8 cellular contexts compared by ENCODE assay signal in the genomic region with DNA sequence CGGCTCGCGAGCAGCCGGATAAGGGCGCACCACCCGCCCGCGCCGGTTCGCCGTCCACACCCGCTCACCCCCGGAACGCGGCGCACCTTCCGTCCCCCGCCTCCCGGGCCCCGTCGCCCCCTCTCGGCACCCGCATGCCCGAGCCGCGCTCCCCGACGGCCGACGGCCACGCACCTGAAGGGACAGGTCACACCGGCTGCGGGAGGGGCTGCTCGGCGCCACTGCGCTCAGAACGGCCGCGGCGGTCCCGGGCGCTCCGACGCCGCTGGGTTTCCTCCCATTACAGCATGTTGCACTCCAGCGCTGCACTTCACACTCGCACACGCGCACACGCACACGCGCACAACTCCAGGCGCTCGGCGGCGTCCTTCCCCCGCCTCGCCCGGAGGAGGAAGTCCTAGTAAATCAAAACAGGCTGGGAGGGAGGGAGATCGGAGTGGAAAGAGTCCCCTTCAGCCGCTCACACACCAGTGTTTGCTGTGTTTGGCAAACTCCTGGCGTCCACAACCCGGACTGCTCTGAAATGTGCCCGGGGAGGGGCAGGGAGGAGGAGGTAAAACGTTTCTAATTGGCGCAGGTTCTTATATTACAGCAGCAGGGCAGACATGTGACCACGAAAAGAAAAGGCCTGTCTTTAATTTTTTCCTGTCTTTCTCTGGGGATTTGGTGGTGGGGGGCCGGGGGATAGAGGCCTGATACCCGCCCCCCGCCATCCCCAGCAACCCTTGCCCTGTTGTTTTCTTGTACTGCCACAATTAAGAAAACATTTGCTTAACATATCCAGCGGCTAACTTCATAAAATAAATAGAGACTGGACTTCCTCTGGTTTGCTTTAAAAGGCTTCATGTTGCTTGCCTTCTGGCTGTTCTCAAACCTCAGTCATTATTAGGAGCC.
DNase-seq lines count a peak whose midpoint lies in the region; TF ChIP-seq lines count a peak whose summit lies in the region.

No MANE protein-coding gene starts in this region.

- H3K4me1 ChIP-seq in SJCRH30 (peaks cover 5% of the 10 kb centered on the region), neuronal stem cell (ENCODE audit: control insufficient read depth in 2 of 2, insufficient read depth in 1 of 2, low read depth in 1 of 2, low read length in 2 of 2) (peaks cover 0 to 9% of the 10 kb centered on the region in 2 donors), thyroid gland (peaks cover 20 to 31% of the 10 kb centered on the region in 2 donors)

- peak overlapping the region; percentile 84 for H3K18ac ChIP-seq in neuronal stem cell (ENCODE audit: low read length)

- TF ChIP-seq POLR2A in thyroid gland (IDR thresholded peaks at IDR 0.05), result peak; percentile 81 to 91

- DNase-seq in AML-193 (lab: John Stamatoyannopoulos, UW) (peak; percentile 67 to 70), GM19238 (ENCODE audit: insufficient read length, low spot score) (peak; percentile 30), HuH-7 (ENCODE audit: low spot score) (peak; percentile 73), SJCRH30 (peak; percentile 45 to 65), germinal center (ENCODE audit: low spot score) (peak; percentile 72), neuronal stem cell (ENCODE audit: low spot score) (peak; percentile 46), thyroid gland (peak; percentile 87 to 88)

- no peak overlapping the region for H2AK5ac ChIP-seq in neuronal stem cell (ENCODE audit: low read depth, low read length)

- peak overlapping the region; percentile 98 for H2AFZ ChIP-seq in neuronal stem cell (ENCODE audit: low read length)

- no peak overlapping the region for H4K8ac ChIP-seq in neuronal stem cell (ENCODE audit: low read depth, low read length)

- no peak overlapping the region for H2BK5ac ChIP-seq in neuronal stem cell (ENCODE audit: low read length)

- no peaks in the 10 kb centered on the region for H3K9me3 ChIP-seq in SJCRH30 (replicated peaks)
- H3K9me3 ChIP-seq in neuronal stem cell (replicated peaks in 1 of 2; ENCODE audit: control insufficient read depth in 2 of 2, insufficient read depth in 1 of 2, low read depth in 1 of 2, low read length in 2 of 2), result no peaks in the 10 kb centered on the region
- no peaks in the 10 kb centered on the region for H3K9me3 ChIP-seq in thyroid gland

- H2BK15ac ChIP-seq in neuronal stem cell (ENCODE audit: low read length), result peak overlapping the region; percentile 93

- no CpG with 5 or more reads among the region's 71 CpGs for WGBS in neuronal stem cell (ENCODE audit: extremely low coverage in 2 of 2, insufficient read length in 2 of 2, insufficient replicate concordance in 1 of 2), 2 donors
- WGBS in thyroid gland, 2 donors, result 0 to 1% methylated on average over 23 to 40 of the region's 71 CpGs

- no peaks in the 10 kb centered on the region for H3K36me3 Mint-ChIP-seq in activated naive CD4-positive, alpha-beta T cell treated with anti-CD3 and anti-CD28 coated beads, Interleukin-2, amount 50 U/mL, for 24 hours

- intact Hi-C loops in thyroid gland (cut with DNase I), result no loop called here

- H3K27ac ChIP-seq in SJCRH30 (no peak overlapping the region), neuronal stem cell (replicated peaks; ENCODE audit: low read length) (no peak overlapping the region), thyroid gland (peak overlapping the region; percentile 85 to 97 (median 95))

- H3K4me2 ChIP-seq in neuronal stem cell (ENCODE audit: insufficient read depth, low read length, poor library complexity, severe bottlenecking), result peak overlapping the region; percentile 97

- H3K23ac ChIP-seq in neuronal stem cell (ENCODE audit: low read depth, low read length, poor library complexity), result peak overlapping the region; percentile 38

- H2BK120ac ChIP-seq in neuronal stem cell (ENCODE audit: low read depth, low read length), result peak overlapping the region; percentile 38

- no peaks in the 10 kb centered on the region for H3K9me3 Mint-ChIP-seq in activated naive CD4-positive, alpha-beta T cell treated with anti-CD3 and anti-CD28 coated beads, Interleukin-2, amount 50 U/mL, for 24 hours

- no peak overlapping the region for H4K91ac ChIP-seq in neuronal stem cell (ENCODE audit: low read depth, low read length, poor library complexity)

- peak overlapping the region; percentile 92 for H3K4me3 Mint-ChIP-seq in activated naive CD4-positive, alpha-beta T cell treated with anti-CD3 and anti-CD28 coated beads, Interleukin-2, amount 50 U/mL, for 24 hours

- peaks cover 16% of the 10 kb centered on the region for H3K4me1 Mint-ChIP-seq in activated naive CD4-positive, alpha-beta T cell treated with anti-CD3 and anti-CD28 coated beads, Interleukin-2, amount 50 U/mL, for 24 hours

- no peak for TF ChIP-seq CTCF in thyroid gland (IDR thresholded peaks at IDR 0.05)

- H3K27me3 Mint-ChIP-seq in activated naive CD4-positive, alpha-beta T cell treated with anti-CD3 and anti-CD28 coated beads, Interleukin-2, amount 50 U/mL, for 24 hours, result peaks cover 9% of the 10 kb centered on the region

- no peak overlapping the region for H3K4ac ChIP-seq in neuronal stem cell (ENCODE audit: low read length)

- H3K79me1 ChIP-seq in neuronal stem cell (ENCODE audit: low read depth, low read length), result no peaks in the 10 kb centered on the region

- H3K27ac Mint-ChIP-seq in activated naive CD4-positive, alpha-beta T cell treated with anti-CD3 and anti-CD28 coated beads, Interleukin-2, amount 50 U/mL, for 24 hours, result peak overlapping the region; percentile 65

- H3K14ac ChIP-seq in neuronal stem cell (ENCODE audit: low read length), result no peak overlapping the region

- H3K36me3 ChIP-seq in SJCRH30 (no peaks in the 10 kb centered on the region), neuronal stem cell (replicated peaks in 1 of 2; ENCODE audit: control insufficient read depth in 2 of 2, insufficient read depth in 2 of 2, low read length in 2 of 2) (no peaks in the 10 kb centered on the region), thyroid gland (no peaks in the 10 kb centered on the region)

- peak overlapping the region; percentile 80 for H3K9ac ChIP-seq in neuronal stem cell (ENCODE audit: low read depth, low read length, poor library complexity)

- H2BK12ac ChIP-seq in neuronal stem cell (ENCODE audit: low read length), result peak overlapping the region; percentile 34

- peak overlapping the region; percentile 86 for H3K4me3 ChIP-seq in SJCRH30
- H3K4me3 ChIP-seq in neuronal stem cell (ENCODE audit: low read length in 2 of 2), result peak overlapping the region; percentile 69 to 85
- peak overlapping the region; percentile 27 to 91 (median 41) for H3K4me3 ChIP-seq in thyroid gland (replicated peaks in 1 of 3)

- H3K27me3 ChIP-seq in SJCRH30 (no peaks in the 10 kb centered on the region), neuronal stem cell (ENCODE audit: control insufficient read depth in 3 of 3, insufficient read depth in 3 of 3, low read depth in 1 of 3, low read length in 3 of 3) (peaks cover 0 to 80% (median 8%) of the 10 kb centered on the region in 3 experiments), thyroid gland (no peaks in the 10 kb centered on the region)

Comparison
In these comparisons a context has a peak if more than half of its experiments do, and no peak if none do; other contexts are left out.
1. DNase-seq: peak in every context shown above with its lines; median percentile 88 in thyroid gland; 73 in HuH-7; 72 in germinal center; 68 in AML-193; 55 in SJCRH30; 46 in neuronal stem cell; 30 in GM19238.
2. H3K27ac ChIP-seq: peak in thyroid gland (3 of 3); none in SJCRH30 (single experiment) and neuronal stem cell (single experiment).
3. Peak in every context shown above with its lines, with median percentiles within 50 percentile points of each other: H3K4me3 ChIP-seq.